8 cellular contexts compared by ENCODE assay signal in genomic region chr18:75187702-75188101, GRCh38. TPM values are rescaled to one million over a fixed set of nuclear protein-coding genes. Genes with fewer than 3 reads are reported as not detected.
DNase-seq lines count a peak whose midpoint lies in the region; FAIRE-seq and TF ChIP-seq lines count a peak whose summit lies in the region.
"Not testable (repeated sequence)": the region's sequence is repeated elsewhere in the genome, so short reads cannot be mapped to it uniquely, and the experiment has no call there.

No MANE protein-coding gene starts in this region.

- H3K4me3 ChIP-seq in bronchial epithelial cell (ENCODE audit: low read depth, low read length); endodermal cell (ENCODE audit: low read length); endothelial cell of umbilical vein (replicated peaks in 1 of 3; ENCODE audit: insufficient read depth in 1 of 3, low read depth in 1 of 3, low read length in 3 of 3); epithelial cell of esophagus (ENCODE audit: low read length): not testable (repeated sequence)

- H3K9me3 ChIP-seq in endodermal cell (ENCODE audit: control insufficient read depth, low read length); endothelial cell of umbilical vein (replicated peaks; ENCODE audit: control insufficient read depth, insufficient read depth, low read length): not testable (repeated sequence)

- DNase-seq in HT1080 (ENCODE audit: low read depth) (peak; percentile 18), bronchial epithelial cell (ENCODE audit: low read depth) (peak; percentile 21), dermis blood vessel endothelial cell (peak; percentile 64), endodermal cell (peak; percentile 2), epithelial cell of esophagus (ENCODE audit: low read depth) (peak; percentile 38), kidney tubule cell (ENCODE audit: low spot score) (peak; percentile 14)
- not testable (repeated sequence) for DNase-seq in endothelial cell of umbilical vein (ENCODE audit: low read depth, low spot score); nephron progenitor cell

- not testable (repeated sequence) for H3K36me3 Mint-ChIP-seq in endodermal cell (ENCODE audit: low read depth)
- peaks cover 27% of the 10 kb centered on the region for H3K36me3 Mint-ChIP-seq in nephron progenitor cell (ENCODE audit: low read depth)

- not testable (repeated sequence) for H3K9ac ChIP-seq in endodermal cell (ENCODE audit: extremely low read depth, low read length, poor library complexity, severe bottlenecking); endothelial cell of umbilical vein (replicated peaks; ENCODE audit: extremely low read depth, insufficient read depth, low read length)

- not testable (repeated sequence) for TF ChIP-seq CTCF in bronchial epithelial cell (IDR thresholded peaks at IDR 0.05; ENCODE audit: insufficient read depth, low read length, severe bottlenecking); endodermal cell (conservative IDR thresholded peaks at IDR 0.05); endothelial cell of umbilical vein (IDR thresholded peaks at IDR 0.05; ENCODE audit: extremely low read depth in 1 of 2, insufficient read depth in 1 of 2, low read depth in 1 of 2, low read length in 2 of 2); epithelial cell of esophagus (IDR thresholded peaks at IDR 0.05; ENCODE audit: insufficient read depth, low read depth, low read length, missing control alignments); nephron progenitor cell (IDR thresholded peaks at IDR 0.05)

- H4K20me1 ChIP-seq in endothelial cell of umbilical vein (replicated peaks; ENCODE audit: control insufficient read depth, extremely low read depth, insufficient read depth, low read length), result not testable (repeated sequence)

- not testable (repeated sequence) for H3K27me3 ChIP-seq in bronchial epithelial cell (ENCODE audit: control insufficient read depth, insufficient read depth, low read length); endodermal cell (ENCODE audit: control insufficient read depth, insufficient read depth, low read length, poor library complexity, severe bottlenecking); endothelial cell of umbilical vein (ENCODE audit: control insufficient read depth in 2 of 2, insufficient read depth in 2 of 2, low read length in 2 of 2)

- dilution Hi-C loops in endothelial cell of umbilical vein (cut with MboI; ENCODE audit: extremely low pct_ligation_motif_present, low sequenced_read_pairs), result not testable (repeated sequence)

- not testable (repeated sequence) for H3K27ac Mint-ChIP-seq in endodermal cell
- peak overlapping the region; percentile 15 for H3K27ac Mint-ChIP-seq in nephron progenitor cell

- H3K27me3 Mint-ChIP-seq in endodermal cell (ENCODE audit: insufficient read depth); nephron progenitor cell (ENCODE audit: low read depth, poor library complexity): not testable (repeated sequence)

- not testable (repeated sequence) for H3K79me2 ChIP-seq in endothelial cell of umbilical vein (ENCODE audit: control insufficient read depth, insufficient read depth, low read length)

- H3K4me2 ChIP-seq in endothelial cell of umbilical vein (ENCODE audit: insufficient read depth, low read length), result not testable (repeated sequence)

- H3K9me1 ChIP-seq in endothelial cell of umbilical vein (replicated peaks; ENCODE audit: control insufficient read depth, extremely low read depth, insufficient read depth, low read length), result not testable (repeated sequence)

- H3K36me3 ChIP-seq in bronchial epithelial cell (ENCODE audit: control insufficient read depth, insufficient read depth, low read length); endodermal cell (ENCODE audit: control insufficient read depth, insufficient read depth, low read length); endothelial cell of umbilical vein (ENCODE audit: control insufficient read depth in 2 of 2, extremely low read depth in 1 of 2, insufficient read depth in 2 of 2, low read length in 2 of 2): not testable (repeated sequence)

- not testable (repeated sequence) for H3K4me3 Mint-ChIP-seq in endodermal cell, nephron progenitor cell

- not testable (repeated sequence) for H3K4me1 ChIP-seq in endodermal cell (ENCODE audit: control insufficient read depth, insufficient read depth, low read length); endothelial cell of umbilical vein (ENCODE audit: control insufficient read depth, extremely low read depth, insufficient read depth, low read length)

- not testable (repeated sequence) for H3K27ac ChIP-seq in endodermal cell (ENCODE audit: low read depth, low read length); endothelial cell of umbilical vein (ENCODE audit: insufficient read depth, low read depth, low read length)

- H3K9me3 Mint-ChIP-seq in endodermal cell, result not testable (repeated sequence)
- peaks cover 11% of the 10 kb centered on the region for H3K9me3 Mint-ChIP-seq in nephron progenitor cell

- not testable (repeated sequence) for TF ChIP-seq POLR2A in endothelial cell of umbilical vein (IDR thresholded peaks at IDR 0.05; ENCODE audit: low read depth, low read length)

- not testable (repeated sequence) for H2AFZ ChIP-seq in endothelial cell of umbilical vein (ENCODE audit: low read depth, low read length)

- CTCF ChIA-PET in endothelial cell of umbilical vein (lab: Charles Lee), result not testable (repeated sequence)

- intact Hi-C loops in endothelial cell of umbilical vein (cut with micrococcal nuclease), result not testable (repeated sequence)

- H3K4me1 Mint-ChIP-seq in endodermal cell, result not testable (repeated sequence)
- peaks cover 21% of the 10 kb centered on the region for H3K4me1 Mint-ChIP-seq in nephron progenitor cell

- WGBS in endodermal cell (ENCODE audit: insufficient coverage in 1 of 2, insufficient read length in 1 of 2), 2 experiments, result 86 to 89% methylated on average over 4 of the region's 4 CpGs

- not testable (repeated sequence) for BruUV-seq in endothelial cell of umbilical vein (replicated peaks; lab: Mats Ljungman, UMichigan)

- POLR2A ChIA-PET in endothelial cell of umbilical vein (lab: Charles Lee), result not testable (repeated sequence)

- not testable (repeated sequence) for FAIRE-seq in bronchial epithelial cell (lab: Jason Lieb, UNC); endothelial cell of umbilical vein (lab: Jason Lieb, UNC)

TF ChIP-seq in endothelial cell of umbilical vein, 7 proteins besides CTCF, POLR2A, EP300 and RAD21:
- TF ChIP-seq GATA2 (IDR thresholded peaks at IDR 0.05; ENCODE audit: insufficient read depth, insufficient read length, low read depth, low read length), result peak; percentile 67

RNA-seq across cellular contexts. Expression of gene PTGR3, which starts 21.2 kb away (rescaled TPM):
- total RNA-seq in HT1080 (2014; rRNA removed; shearing (Covaris generic)), result 20.3 and 24.0 TPM in 2 replicates
- polyA plus RNA-seq in HT1080 (2015; cell fraction: cytosol; rRNA removed), result 35.6 and 43.9 TPM in 2 replicates
- polyA plus RNA-seq in HT1080 (2015; cell fraction: nucleus; rRNA removed), result 29.7 and 33.4 TPM in 2 replicates
- total RNA-seq in bronchial epithelial cell (6.3 and 6.8 TPM in 2 replicates), dermis blood vessel endothelial cell (21.1 and 23.0 TPM in 2 replicates), endodermal cell (10 to 100 TPM; 12.2 to 13.3 TPM), endothelial cell of umbilical vein (18.3 and 21.9 TPM in 2 replicates)
- polyA plus RNA-seq in endodermal cell (2013, experiment 1 of 2), result 18.3 TPM
- polyA plus RNA-seq in endodermal cell (2013, experiment 2 of 2), result 14.7 TPM
- 10.0 and 13.9 TPM in 2 replicates for polyA plus RNA-seq in endothelial cell of umbilical vein
- polyA plus RNA-seq in endothelial cell of umbilical vein (2011; cell fraction: cytosol; rRNA removed), result 13.9 and 14.1 TPM in 2 replicates
- 37.1 and 46.1 TPM in 2 replicates for polyA plus RNA-seq in endothelial cell of umbilical vein (2011; cell fraction: nucleus; rRNA removed)
- polyA plus RNA-seq in endothelial cell of umbilical vein (2012), result 15.8 and 20.0 TPM in 2 replicates
- 27.0 and 27.8 TPM in 2 replicates for polyA minus RNA-seq in endothelial cell of umbilical vein
- polyA minus RNA-seq in endothelial cell of umbilical vein (2011; cell fraction: cytosol; rRNA and poly(A)+ RNA removed), result 19.0 TPM
- polyA minus RNA-seq in endothelial cell of umbilical vein (2011; cell fraction: nucleus; rRNA and poly(A)+ RNA removed), result 16.1 and 17.8 TPM in 2 replicates

RNA-seq across cellular contexts. Expression of gene TSHZ1, which starts 22.9 kb away (rescaled TPM):
- total RNA-seq in HT1080 (2014; rRNA removed; shearing (Covaris generic)), result 9.4 and 11.8 TPM in 2 replicates
- 8.7 and 10.3 TPM in 2 replicates for polyA plus RNA-seq in HT1080 (2015; cell fraction: cytosol; rRNA removed)
- polyA plus RNA-seq in HT1080 (2015; cell fraction: nucleus; rRNA removed), result 5.9 and 8.1 TPM in 2 replicates
- total RNA-seq in bronchial epithelial cell, result 1.3 and 1.5 TPM in 2 replicates
- 10.0 and 15.0 TPM in 2 replicates for total RNA-seq in dermis blood vessel endothelial cell
- total RNA-seq in endodermal cell, result 1 to 10 TPM; 1.1 to 1.7 TPM
- polyA plus RNA-seq in endodermal cell (2013, experiment 1 of 2), result 15.0 TPM
- polyA plus RNA-seq in endodermal cell (2013, experiment 2 of 2), result 14.4 TPM
- total RNA-seq in endothelial cell of umbilical vein, result 10.2 and 11.4 TPM in 2 replicates
- polyA plus RNA-seq in endothelial cell of umbilical vein, result 3.7 and 4.2 TPM in 2 replicates
- 4.4 and 4.6 TPM in 2 replicates for polyA plus RNA-seq in endothelial cell of umbilical vein (2011; cell fraction: cytosol; rRNA removed)
- polyA plus RNA-seq in endothelial cell of umbilical vein (2011; cell fraction: nucleus; rRNA removed), result 5.1 TPM in 2 replicates
- 6.3 and 7.3 TPM in 2 replicates for polyA plus RNA-seq in endothelial cell of umbilical vein (2012)
- 5.9 and 6.0 TPM in 2 replicates for polyA minus RNA-seq in endothelial cell of umbilical vein
- 6.5 TPM for polyA minus RNA-seq in endothelial cell of umbilical vein (2011; cell fraction: cytosol; rRNA and poly(A)+ RNA removed)
- 4.7 and 6.0 TPM in 2 replicates for polyA minus RNA-seq in endothelial cell of umbilical vein (2011; cell fraction: nucleus; rRNA and poly(A)+ RNA removed)
